Comparison of ENCODE assay signal across 3 cellular contexts in genomic region chr7:139765143-139765542, GRCh38.
TF ChIP-seq lines count a peak whose summit lies in the region.

No MANE protein-coding gene starts in this region.

TF ChIP-seq in HepG2, 621 proteins besides CTCF, POLR2A, EP300 and RAD21:
- no peak for TF ChIP-seq SCMH1 (CRISPR knock-in tag; IDR thresholded peaks at IDR 0.05; ENCODE audit: borderline replicate concordance)
- TF ChIP-seq MAFK (conservative IDR thresholded peaks at IDR 0.05 in 1 of 2, IDR thresholded peaks at IDR 0.05 in 1 of 2; ENCODE audit: low read length in 2 of 2), result peak; percentile 60 to 79
- peak; percentile 74 for TF ChIP-seq MAFF (IDR thresholded peaks at IDR 0.05; ENCODE audit: low read depth, low read length)

TF ChIP-seq in K562, 482 proteins besides CTCF, POLR2A, EP300 and RAD21:
- TF ChIP-seq MAFK (IDR thresholded peaks at IDR 0.05; ENCODE audit: low read length) (peak; percentile 61), C11orf30 (IDR thresholded peaks at IDR 0.05; ENCODE audit: low read depth) (peak; percentile 81), NUFIP1 (IDR thresholded peaks at IDR 0.05; ENCODE audit: partially characterized antibody) (no peak), ZNF316 (IDR thresholded peaks at IDR 0.05) (peak; percentile 93), MAFF (IDR thresholded peaks at IDR 0.05; ENCODE audit: low read length) (peak; percentile 73), STAG1 (CRISPR knock-in tag; IDR thresholded peaks at IDR 0.05; ENCODE audit: borderline replicate concordance) (no peak), MAFG (tag; conservative IDR thresholded peaks at IDR 0.05) (peak; percentile 75), TAF9B (IDR thresholded peaks at IDR 0.05; ENCODE audit: partially characterized antibody) (no peak)

TF ChIP-seq in SK-N-SH treated with all-trans-retinoic acid at 6 μM for 48 hours, 23 proteins besides CTCF, POLR2A, EP300 and RAD21:
- TF ChIP-seq TCF4 (CRISPR knock-in tag; IDR thresholded peaks at IDR 0.05; ENCODE audit: borderline replicate concordance) (no peak), ZC3H10 (CRISPR knock-in tag; IDR thresholded peaks at IDR 0.05) (no peak), TOX (CRISPR knock-in tag; IDR thresholded peaks at IDR 0.05; ENCODE audit: borderline replicate concordance) (no peak), POU6F1 (CRISPR knock-in tag; IDR thresholded peaks at IDR 0.05; ENCODE audit: borderline replicate concordance, low read depth) (no peak), TSHZ2 (CRISPR knock-in tag; IDR thresholded peaks at IDR 0.05) (no peak), ZFP30 (CRISPR knock-in tag; IDR thresholded peaks at IDR 0.05) (no peak)
- TF ChIP-seq, protein P1, sequence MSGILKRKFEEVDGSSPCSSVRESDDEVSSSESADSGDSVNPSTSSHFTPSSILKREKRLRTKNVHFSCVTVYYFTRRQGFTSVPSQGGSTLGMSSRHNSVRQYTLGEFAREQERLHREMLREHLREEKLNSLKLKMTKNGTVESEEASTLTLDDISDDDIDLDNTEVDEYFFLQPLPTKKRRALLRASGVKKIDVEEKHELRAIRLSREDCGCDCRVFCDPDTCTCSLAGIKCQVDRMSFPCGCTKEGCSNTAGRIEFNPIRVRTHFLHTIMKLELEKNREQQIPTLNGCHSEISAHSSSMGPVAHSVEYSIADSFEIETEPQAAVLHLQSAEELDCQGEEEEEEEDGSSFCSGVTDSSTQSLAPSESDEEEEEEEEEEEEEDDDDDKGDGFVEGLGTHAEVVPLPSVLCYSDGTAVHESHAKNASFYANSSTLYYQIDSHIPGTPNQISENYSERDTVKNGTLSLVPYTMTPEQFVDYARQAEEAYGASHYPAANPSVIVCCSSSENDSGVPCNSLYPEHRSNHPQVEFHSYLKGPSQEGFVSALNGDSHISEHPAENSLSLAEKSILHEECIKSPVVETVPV (CRISPR knock-in tag; IDR thresholded peaks at IDR 0.05), result no peak
- TF ChIP-seq, protein P2, sequence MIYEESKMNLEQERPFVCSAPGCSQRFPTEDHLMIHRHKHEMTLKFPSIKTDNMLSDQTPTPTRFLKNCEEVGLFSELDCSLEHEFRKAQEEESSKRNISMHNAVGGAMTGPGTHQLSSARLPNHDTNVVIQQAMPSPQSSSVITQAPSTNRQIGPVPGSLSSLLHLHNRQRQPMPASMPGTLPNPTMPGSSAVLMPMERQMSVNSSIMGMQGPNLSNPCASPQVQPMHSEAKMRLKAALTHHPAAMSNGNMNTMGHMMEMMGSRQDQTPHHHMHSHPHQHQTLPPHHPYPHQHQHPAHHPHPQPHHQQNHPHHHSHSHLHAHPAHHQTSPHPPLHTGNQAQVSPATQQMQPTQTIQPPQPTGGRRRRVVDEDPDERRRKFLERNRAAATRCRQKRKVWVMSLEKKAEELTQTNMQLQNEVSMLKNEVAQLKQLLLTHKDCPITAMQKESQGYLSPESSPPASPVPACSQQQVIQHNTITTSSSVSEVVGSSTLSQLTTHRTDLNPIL (CRISPR knock-in tag; IDR thresholded peaks at IDR 0.05; ENCODE audit: low read depth), result no peak
TF ChIP-seq in SK-N-SH treated with all-trans-retinoic acid at 6 μM for 48 hours: peak in this region for 0.
